In genomic region chr6:130156908-130157307, GRCh38 we compare ENCODE assay signal across 36 cellular contexts.
"Had no signal": no experiment of that assay in that cellular context is flagged by ENCODE, and none has a peak within 500 bp of the region (broad histone marks: within the 10 kb centered on the region; RNA-seq: fewer than 3 reads in every experiment).

No MANE protein-coding gene starts in this region.

- H3K27ac Mint-ChIP-seq: activated CD4-positive, alpha-beta memory T cell treated with anti-CD3 and anti-CD28 coated beads, Interleukin-2, amount 10 ng/mL, durations not matched to agents 7 days and 5 days; activated CD4-positive, alpha-beta T cell treated with anti-CD3 and anti-CD28 coated beads for 36 hours; activated CD4-positive, alpha-beta T cell treated with anti-CD3 and anti-CD28 coated beads, Interleukin-2, amount 10 ng/mL, durations not matched to agents 7 days and 5 days; activated CD8-positive, alpha-beta memory T cell treated with anti-CD3 and anti-CD28 coated beads, Interleukin-2, amount 10 ng/mL, durations not matched to agents 7 days and 5 days; activated CD8-positive, alpha-beta T cell treated with anti-CD3 and anti-CD28 coated beads, Interleukin-2, amount 10 ng/mL, durations not matched to agents 7 days and 5 days; activated naive CD4-positive, alpha-beta T cell treated with anti-CD3 and anti-CD28 coated beads, Interleukin-2, amount 10 ng/mL, durations not matched to agents 7 days and 5 days; activated naive CD4-positive, alpha-beta T cell treated with anti-CD3 and anti-CD28 coated beads, Interleukin-2, amount 50 U/mL, for 24 hours; activated naive CD8-positive, alpha-beta T cell treated with anti-CD3 and anti-CD28 coated beads, Interleukin-2, amount 10 ng/mL, durations not matched to agents 7 days and 5 days; activated naive CD8-positive, alpha-beta T cell treated with anti-CD3 and anti-CD28 coated beads, Interleukin-2, amount 50 U/mL, for 24 hours; activated T-cell treated with anti-CD3 and anti-CD28 coated beads, Interleukin-2, amount 50 U/mL, for 24 hours; activated T-helper 2 cell treated with anti-CD3 and anti-CD28 coated beads, Interferon-gamma antibody, Interleukin-2, Interleukin-4, amounts not matched to agents 10 μg/mL and 5 μg/mL and 100 μg/mL, durations not matched to agents 14 hours and 24 hours and 36 hours; T-helper 1 cell treated with Interleukin-12 subunit alpha and Interleukin-12 subunit beta and Interleukin-4 antibody, amounts not matched to agents 30 μg/mL and 1 μg/mL, for 36 hours; T-helper 2 cell treated with Interferon-gamma antibody and Interleukin-4, amounts not matched to agents 5 μg/mL and 100 μg/mL, for 36 hours had no signal

- H3K4me1 ChIP-seq: body of pancreas, breast epithelium had no signal

- ATAC-seq: activated CD4-positive, alpha-beta T cell treated with anti-CD3 and anti-CD28 coated beads for 36 hours; activated CD4-positive, CD25-positive, alpha-beta regulatory T cell treated with anti-CD3 and anti-CD28 coated beads, Interleukin-2, amount 50 U/mL, for 24 hours; activated CD8-positive, alpha-beta memory T cell treated with anti-CD3 and anti-CD28 coated beads, Interleukin-2, amount 10 ng/mL, durations not matched to agents 7 days and 5 days; activated CD8-positive, alpha-beta T cell treated with anti-CD3 and anti-CD28 coated beads, Interleukin-2, amount 10 ng/mL, durations not matched to agents 7 days and 5 days; activated naive CD8-positive, alpha-beta T cell treated with anti-CD3 and anti-CD28 coated beads, Interleukin-2, amount 50 U/mL, for 24 hours; body of pancreas had no signal

- H3K36me3 ChIP-seq: brain microvascular endothelial cell, breast epithelium had no signal

- DNase-seq: activated CD4-positive, alpha-beta memory T cell treated with anti-CD3 and anti-CD28 coated beads, Interleukin-2, amount 10 ng/mL, durations not matched to agents 7 days and 5 days; activated CD4-positive, alpha-beta T cell treated with anti-CD3 and anti-CD28 coated beads for 1 hour; activated CD4-positive, alpha-beta T cell treated with anti-CD3 and anti-CD28 coated beads for 36 hours; activated CD4-positive, alpha-beta T cell treated with anti-CD3 and anti-CD28 coated beads for 48 hours; activated CD4-positive, alpha-beta T cell treated with anti-CD3 and anti-CD28 coated beads, Interleukin-2, amount 10 ng/mL, durations not matched to agents 7 days and 5 days; activated CD4-positive, alpha-beta T cell treated with anti-CD3 and anti-CD28 coated beads, Interleukin-2, amount 50 U/mL, for 48 hours; activated CD4-positive, CD25-positive, alpha-beta regulatory T cell; activated CD8-positive, alpha-beta memory T cell treated with anti-CD3 and anti-CD28 coated beads for 24 hours; activated CD8-positive, alpha-beta memory T cell treated with anti-CD3 and anti-CD28 coated beads, Interleukin-2, amount 10 ng/mL, durations not matched to agents 7 days and 5 days; activated CD8-positive, alpha-beta memory T cell treated with anti-CD3 and anti-CD28 coated beads, Interleukin-2, amount 50 U/mL, for 48 hours; activated CD8-positive, alpha-beta T cell treated with anti-CD3 and anti-CD28 coated beads, Interleukin-2, amount 10 ng/mL, durations not matched to agents 7 days and 5 days; activated effector memory CD4-positive, alpha-beta T cell treated with Interleukin-2 at 50 U/mL for 16 hours; activated gamma-delta T cell; activated naive CD4-positive, alpha-beta T cell treated with anti-CD3 and anti-CD28 coated beads, Interleukin-2, amount 10 ng/mL, durations not matched to agents 7 days and 5 days; activated naive CD4-positive, alpha-beta T cell treated with Interleukin-2 at 50 U/mL for 16 hours; activated naive CD8-positive, alpha-beta T cell treated with anti-CD3 and anti-CD28 coated beads, Interleukin-2, amount 10 ng/mL, durations not matched to agents 7 days and 5 days; activated naive CD8-positive, alpha-beta T cell treated with anti-CD3 and anti-CD28 coated beads, Interleukin-2, amount 50 U/mL, for 24 hours; activated T-cell treated with anti-CD3 and anti-CD28 coated beads, Interleukin-2, amount 50 U/mL, for 24 hours; activated T-cell treated with anti-CD3 and anti-CD28 coated beads, Interleukin-2, amount 50 U/mL, for 48 hours; amniotic stem cell; aorta; body of pancreas; brain microvascular endothelial cell; central memory CD4-positive, alpha-beta T cell; cerebellar nuclear complex; T-helper 1 cell; T-helper 2 cell; T-helper 9 cell had no signal

- H3K27me3 Mint-ChIP-seq: activated CD4-positive, alpha-beta memory T cell treated with anti-CD3 and anti-CD28 coated beads, Interleukin-2, amount 10 ng/mL, durations not matched to agents 7 days and 5 days; activated CD4-positive, alpha-beta T cell treated with anti-CD3 and anti-CD28 coated beads for 36 hours; activated CD4-positive, alpha-beta T cell treated with anti-CD3 and anti-CD28 coated beads, Interleukin-2, amount 10 ng/mL, durations not matched to agents 7 days and 5 days; activated CD8-positive, alpha-beta memory T cell treated with anti-CD3 and anti-CD28 coated beads, Interleukin-2, amount 10 ng/mL, durations not matched to agents 7 days and 5 days; activated naive CD4-positive, alpha-beta T cell treated with anti-CD3 and anti-CD28 coated beads, Interleukin-2, amount 10 ng/mL, durations not matched to agents 7 days and 5 days; activated naive CD4-positive, alpha-beta T cell treated with anti-CD3 and anti-CD28 coated beads, Interleukin-2, amount 50 U/mL, for 24 hours; activated naive CD8-positive, alpha-beta T cell; activated naive CD8-positive, alpha-beta T cell treated with anti-CD3 and anti-CD28 coated beads, Interleukin-2, amount 10 ng/mL, durations not matched to agents 7 days and 5 days; activated naive CD8-positive, alpha-beta T cell treated with anti-CD3 and anti-CD28 coated beads, Interleukin-2, amount 50 U/mL, for 24 hours; activated T-cell treated with anti-CD3 and anti-CD28 coated beads, Interleukin-2, amount 50 U/mL, for 24 hours had no signal

- H3K4me3 Mint-ChIP-seq: activated CD4-positive, alpha-beta memory T cell treated with anti-CD3 and anti-CD28 coated beads, Interleukin-2, amount 10 ng/mL, durations not matched to agents 7 days and 5 days; activated CD4-positive, alpha-beta T cell treated with anti-CD3 and anti-CD28 coated beads for 36 hours; activated CD4-positive, alpha-beta T cell treated with anti-CD3 and anti-CD28 coated beads, Interleukin-2, amount 10 ng/mL, durations not matched to agents 7 days and 5 days; activated CD8-positive, alpha-beta memory T cell treated with anti-CD3 and anti-CD28 coated beads, Interleukin-2, amount 10 ng/mL, durations not matched to agents 7 days and 5 days; activated CD8-positive, alpha-beta T cell treated with anti-CD3 and anti-CD28 coated beads, Interleukin-2, amount 10 ng/mL, durations not matched to agents 7 days and 5 days; activated naive CD4-positive, alpha-beta T cell treated with anti-CD3 and anti-CD28 coated beads, Interleukin-2, amount 10 ng/mL, durations not matched to agents 7 days and 5 days; activated naive CD4-positive, alpha-beta T cell treated with anti-CD3 and anti-CD28 coated beads, Interleukin-2, amount 50 U/mL, for 24 hours; activated naive CD8-positive, alpha-beta T cell; activated naive CD8-positive, alpha-beta T cell treated with anti-CD3 and anti-CD28 coated beads, Interleukin-2, amount 10 ng/mL, durations not matched to agents 7 days and 5 days; activated naive CD8-positive, alpha-beta T cell treated with anti-CD3 and anti-CD28 coated beads, Interleukin-2, amount 50 U/mL, for 24 hours; activated T-cell treated with anti-CD3 and anti-CD28 coated beads, Interleukin-2, amount 50 U/mL, for 24 hours; T-helper 1 cell treated with Interleukin-12 subunit alpha and Interleukin-12 subunit beta and Interleukin-4 antibody, amounts not matched to agents 30 μg/mL and 1 μg/mL, for 36 hours; T-helper 2 cell treated with Interferon-gamma antibody and Interleukin-4, amounts not matched to agents 5 μg/mL and 100 μg/mL, for 36 hours had no signal

- H3K27ac ChIP-seq: body of pancreas, brain microvascular endothelial cell, breast epithelium, VCaP had no signal

- H3K9me3 ChIP-seq: body of pancreas, breast epithelium had no signal

- H3K4me1 Mint-ChIP-seq: activated CD4-positive, alpha-beta memory T cell treated with anti-CD3 and anti-CD28 coated beads, Interleukin-2, amount 10 ng/mL, durations not matched to agents 7 days and 5 days; activated naive CD8-positive, alpha-beta T cell treated with anti-CD3 and anti-CD28 coated beads, Interleukin-2, amount 50 U/mL, for 24 hours had no signal

- H3K27me3 ChIP-seq: body of pancreas, brain microvascular endothelial cell, breast epithelium had no signal

- H3K4me3 ChIP-seq: body of pancreas, breast epithelium had no signal
